ENCODE assay signal across 34 cellular contexts in the genomic region with DNA sequence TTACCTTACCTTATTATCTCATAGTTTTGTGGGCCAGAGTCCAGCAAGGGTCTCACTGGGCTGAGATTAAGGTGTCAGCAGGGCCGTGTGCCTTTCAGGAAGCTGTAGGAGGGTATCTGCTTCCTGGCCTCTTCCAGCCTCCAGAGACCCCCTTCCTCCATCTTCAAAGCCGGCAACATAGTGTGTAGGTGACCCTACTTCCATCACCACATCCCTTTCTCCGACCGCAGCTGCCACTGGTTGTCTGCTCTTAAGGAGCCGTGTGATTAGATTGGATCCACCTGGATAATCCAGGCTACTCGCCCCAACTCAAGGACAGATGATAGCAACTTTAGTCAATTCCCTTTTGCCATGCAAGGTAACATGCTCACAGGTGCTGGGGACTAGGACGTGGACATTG.
"Had no signal": no experiment of that assay in that cellular context is flagged by ENCODE, and none has a peak within 500 bp of the region (broad histone marks: within the 10 kb centered on the region; RNA-seq: fewer than 3 reads in every experiment).

No MANE protein-coding gene starts in this region.

- H3K27ac ChIP-seq: KMS-11 had no signal

- H3K4me3 ChIP-seq: MG63 had no signal

- DNase-seq: Karpas-422, Kasumi-1, MG63, MM.1S, MV-4-11, NCI-H1048, NCI-H1092, NCI-H1092 treated with DMSO at 0.1 percent for 48 hours, NCI-H1105, NCI-H1105 treated with DMSO at 0.1 percent for 48 hours, NCI-H1417, NCI-H1417 treated with DMSO at 0.1 percent for 48 hours, NCI-H1436, NCI-H1436 treated with DMSO at 0.1 percent for 48 hours, NCI-H146, NCI-H1694, NCI-H1694 treated with DMSO at 0.1 percent for 48 hours, NCI-H187, NCI-H187 treated with DMSO at 0.1 percent for 48 hours, NCI-H1930, NCI-H2029, NCI-H2029 treated with DMSO at 0.1 percent for 48 hours, NCI-H2081, NCI-H2081 treated with DMSO at 0.1 percent for 48 hours, NCI-H2107, NCI-H2171, NCI-H2171 treated with DMSO at 0.1 percent for 48 hours, NCI-H2227 treated with DMSO at 0.1 percent for 48 hours, NCI-H226, NCI-H345, NCI-H446, NCI-H446 treated with DMSO at 0.1 percent for 48 hours, NCI-H510A had no signal

- H3K9me3 ChIP-seq: MG63 had no signal

- H3K36me3 ChIP-seq: MG63 had no signal

- H3K27me3 ChIP-seq: MG63 had no signal

- H3K9ac ChIP-seq: KMS-11 had no signal
